ENCODE assay signal across 30 cellular contexts in the genomic region with DNA sequence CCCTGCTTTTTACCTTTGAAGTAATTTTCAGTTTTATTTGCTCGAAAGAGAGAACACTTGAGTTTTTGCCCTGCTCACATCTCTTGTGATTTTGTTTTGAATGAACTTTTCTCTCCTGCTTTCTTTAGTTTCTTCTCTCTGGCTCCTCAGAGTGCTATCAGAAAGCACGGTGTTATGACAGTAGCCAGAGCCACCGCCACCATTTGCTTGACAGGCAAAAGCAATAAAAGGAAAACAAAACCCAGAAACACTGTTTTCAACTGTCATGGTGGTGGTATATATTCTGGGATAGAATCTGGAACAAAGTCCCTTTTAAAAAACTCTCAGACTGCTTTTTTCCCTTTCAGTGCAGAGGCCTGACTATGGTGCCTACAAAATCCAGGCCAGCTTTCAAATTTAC. TPM values are rescaled to one million over a fixed set of nuclear protein-coding genes. Genes with fewer than 3 reads are reported as not detected.
"Had no signal": no experiment of that assay in that cellular context is flagged by ENCODE, and none has a peak within 500 bp of the region (broad histone marks: within the 10 kb centered on the region; RNA-seq: fewer than 3 reads in every experiment).

No MANE protein-coding gene starts in this region.

- H3K27me3 ChIP-seq: colonic mucosa, esophagus squamous epithelium, gastroesophageal sphincter, left lung, pancreas, right lobe of liver, spleen, testis, uterus had no signal

- H3K4me1 Mint-ChIP-seq: stimulated activated memory B cell treated with anti-CD40 and anti-IgM and Interleukin-4, amounts not matched to agents 10 μg/mL and 1 μg/mL and 100 μg/mL, for 72 hours had no signal

- H3K36me3 ChIP-seq: colonic mucosa, left lung, pancreas, uterus had no signal

- DNase-seq: colonic mucosa; dermis blood vessel endothelial cell; esophagus squamous epithelium; foreskin fibroblast; glutamatergic neuron; left lung; mesendoderm; mucosa of descending colon; occipital lobe; pancreas; right lobe of liver; spleen; stimulated activated CD4-positive, alpha-beta T cell treated with anti-CD3 and anti-CD28 coated beads, Interleukin-15, amount 100 ng/mL, for 24 hours; stimulated activated CD4-positive, alpha-beta T cell treated with anti-CD3 and anti-CD28 coated beads, Interleukin-1b, Interleukin-23, amount 100 ng/mL, for 48 hours; stimulated activated CD4-positive, alpha-beta T cell treated with anti-CD3 and anti-CD28 coated beads, Interleukin-4, amount 100 ng/mL, for 24 hours; testis; uterus had no signal

- H3K4me3 Mint-ChIP-seq: natural killer cell treated with Interleukin-12 subunit alpha and Interleukin-12 subunit beta and Interleukin-15 and Interleukin-18, amount 100 ng/mL, for 72 hours; stimulated activated memory B cell treated with anti-CD40 and anti-IgM and Interleukin-4, amounts not matched to agents 10 μg/mL and 1 μg/mL and 100 μg/mL, for 72 hours; stimulated activated naive CD8-positive, alpha-beta T cell treated with anti-CD3 and anti-CD28 coated beads, Interleukin-15, Interleukin-2, amounts not matched to agents 100 ng/mL and 50 ng/mL, for 24 hours; type B pancreatic cell had no signal

- H3K27ac Mint-ChIP-seq: natural killer cell treated with Interleukin-12 subunit alpha and Interleukin-12 subunit beta and Interleukin-15 and Interleukin-18, amount 100 ng/mL, for 72 hours; progenitor cell of endocrine pancreas; stimulated activated memory B cell treated with anti-CD40 and anti-IgM and Interleukin-4, amounts not matched to agents 10 μg/mL and 1 μg/mL and 100 μg/mL, for 72 hours; stimulated activated naive CD8-positive, alpha-beta T cell treated with anti-CD3 and anti-CD28 coated beads, Interleukin-15, Interleukin-2, amounts not matched to agents 100 ng/mL and 50 ng/mL, for 24 hours; type B pancreatic cell had no signal

- H3K27me3 Mint-ChIP-seq: progenitor cell of endocrine pancreas, type B pancreatic cell had no signal

- H3K27ac ChIP-seq: colonic mucosa, esophagus squamous epithelium, left lung, pancreas, right lobe of liver, spleen, testis, uterus had no signal

- H3K36me3 Mint-ChIP-seq: natural killer cell treated with Interleukin-12 subunit alpha and Interleukin-12 subunit beta and Interleukin-15 and Interleukin-18, amount 100 ng/mL, for 72 hours; stimulated activated memory B cell treated with anti-CD40 and anti-IgM and Interleukin-4, amounts not matched to agents 10 μg/mL and 1 μg/mL and 100 μg/mL, for 72 hours had no signal

- H3K9me3 Mint-ChIP-seq: natural killer cell treated with Interleukin-12 subunit alpha and Interleukin-12 subunit beta and Interleukin-15 and Interleukin-18, amount 100 ng/mL, for 72 hours; stimulated activated memory B cell treated with anti-CD40 and anti-IgM and Interleukin-4, amounts not matched to agents 10 μg/mL and 1 μg/mL and 100 μg/mL, for 72 hours; stimulated activated naive CD8-positive, alpha-beta T cell treated with anti-CD3 and anti-CD28 coated beads, Interleukin-15, Interleukin-2, amounts not matched to agents 100 ng/mL and 50 ng/mL, for 24 hours; type B pancreatic cell had no signal

- H3K9me3 ChIP-seq: colonic mucosa, esophagus squamous epithelium, gastroesophageal sphincter, left lung, mucosa of descending colon, pancreas, right lobe of liver, spleen, testis, uterus had no signal

- H3K4me3 ChIP-seq: colonic mucosa, esophagus squamous epithelium, gastroesophageal sphincter, left lung, lung, mucosa of descending colon, pancreas, right lobe of liver, spleen, testis, uterus had no signal

- H3K4me1 ChIP-seq: colonic mucosa, esophagus squamous epithelium, left lung, right lobe of liver, spleen, testis, uterus had no signal

RNA-seq across cellular contexts. Expression of a gene that starts 37.4 kb away (rescaled TPM):
- total RNA-seq: cerebellum; colonic mucosa; dermis blood vessel endothelial cell; epithelial cell of proximal tubule; esophagus squamous epithelium; gastroesophageal sphincter; left lung; lung; mucosa of descending colon; natural killer cell treated with Interleukin-12 subunit alpha and Interleukin-12 subunit beta and Interleukin-15 and Interleukin-18, amount 100 ng/mL, for 72 hours; occipital lobe; pancreas; progenitor cell of endocrine pancreas; renal cortical epithelial cell; right lobe of liver; skeletal muscle tissue; spleen; subcutaneous adipose tissue had no signal
- polyA plus RNA-seq: keratinocyte, lung, pancreas, spleen had no signal
